In genomic region chr9:125549465-125550215, GRCh38 we compare ENCODE assay signal across 10 cellular contexts.
DNase-seq lines count a peak whose midpoint lies in the region; ATAC-seq and TF ChIP-seq lines count a peak whose summit lies in the region.
"Had no signal": no experiment of that assay in that cellular context is flagged by ENCODE, and none has a peak within 500 bp of the region (broad histone marks: within the 10 kb centered on the region; RNA-seq: fewer than 3 reads in every experiment).

No MANE protein-coding gene starts in this region.

- TF ChIP-seq POLR2A in breast epithelium (IDR thresholded peaks at IDR 0.05), result no peak

- no peak for ATAC-seq in HG02642 (IDR thresholded peaks at IDR 0.05; ENCODE audit: poor library complexity, unreplicated experiment)
- ATAC-seq in HG03175 (IDR thresholded peaks at IDR 0.05; ENCODE audit: unreplicated experiment), result no peak

- CTCF ChIA-PET in mammary epithelial cell (lab: Charles Lee; ENCODE audit: low non-redundant PET), result no interaction called here

- H3K4me3 ChIP-seq in breast epithelium, result peak overlapping the region in 1 of 3 donors; percentile 27
- H3K4me3 ChIP-seq in mammary epithelial cell (replicated peaks in 1 of 3; ENCODE audit: insufficient read depth in 1 of 3, low read depth in 2 of 3, low read length in 3 of 3), result no peak overlapping the region
- no peak overlapping the region for H3K4me3 ChIP-seq in fibroblast of mammary gland (ENCODE audit: control insufficient read depth, low read depth, low read length)
- H3K4me3 ChIP-seq in muscle layer of duodenum (ENCODE audit: low read depth in 1 of 2, low read length in 2 of 2), result no peak overlapping the region

- H3K36me3 ChIP-seq in breast epithelium (no peaks in the 10 kb centered on the region), mammary epithelial cell (ENCODE audit: insufficient read depth, low read length) (no peaks in the 10 kb centered on the region), muscle layer of duodenum (ENCODE audit: control insufficient read depth in 1 of 2, insufficient read depth in 2 of 2, low read length in 2 of 2) (no peaks in the 10 kb centered on the region)

- H3K9me3 ChIP-seq in breast epithelium (no peaks in the 10 kb centered on the region), mammary epithelial cell (replicated peaks; ENCODE audit: insufficient read depth, low read length) (no peaks in the 10 kb centered on the region), muscle layer of duodenum (ENCODE audit: control insufficient read depth in 1 of 2, low read length in 2 of 2) (no peaks in the 10 kb centered on the region)

- H3K4me1 ChIP-seq in breast epithelium, result peaks cover 5 to 16% of the 10 kb centered on the region in 2 donors
- no peaks in the 10 kb centered on the region for H3K4me1 ChIP-seq in mammary epithelial cell (ENCODE audit: insufficient read depth, low read length)
- H3K4me1 ChIP-seq in muscle layer of duodenum (ENCODE audit: control insufficient read depth in 1 of 2, insufficient read depth in 2 of 2, low read length in 2 of 2), result peaks cover 6 to 62% of the 10 kb centered on the region in 2 donors

- peak overlapping the region; percentile 59 to 65 for H3K27ac ChIP-seq in breast epithelium
- H3K27ac ChIP-seq in mammary epithelial cell (ENCODE audit: insufficient read depth, low read depth, low read length), result no peak overlapping the region
- peak overlapping the region; percentile 31 for H3K27ac ChIP-seq in muscle layer of duodenum (ENCODE audit: low read length)

- peaks cover 2% of the 10 kb centered on the region for H3K79me2 ChIP-seq in mammary epithelial cell (ENCODE audit: insufficient read depth, low read length)

- no peaks in the 10 kb centered on the region for H3K27me3 ChIP-seq in breast epithelium
- no peaks in the 10 kb centered on the region for H3K27me3 ChIP-seq in mammary epithelial cell (ENCODE audit: insufficient read depth, low read length)
- H3K27me3 ChIP-seq in muscle layer of duodenum (ENCODE audit: low read depth, low read length), result no peaks in the 10 kb centered on the region
- H3K27me3 ChIP-seq: dorsolateral prefrontal cortex had no signal

- no TSS peak for BruUV-seq in mammary epithelial cell (replicated peaks; lab: Mats Ljungman, UMichigan)

- in situ Hi-C loops in mammary epithelial cell (cut with MboI; ENCODE audit: low sequenced_read_pairs in 2 of 2), result loop anchor here (10.0 to 25.0 kb wide), 3 partner anchors 188 to 688 kb away; partner anchors contain the start of gene PBX3 (in 1 of the 2)

- H4K20me1 ChIP-seq in mammary epithelial cell (ENCODE audit: insufficient read depth, low read length), result no peaks in the 10 kb centered on the region

- DNase-seq in breast epithelium (ENCODE audit: low spot score in 2 of 2) (peak in 1 of 2 donors; percentile 60), mammary epithelial cell (no peak), fibroblast of mammary gland (ENCODE audit: low read depth) (peak; percentile 72), SHP77 (lab: John Stamatoyannopoulos, UW) (no peak)
- DNase-seq in activated CD4-positive, CD25-positive, alpha-beta regulatory T cell (lab: John Stamatoyannopoulos, UW), result no peak
- DNase-seq: AML-193 had no signal

- WGBS in mammary epithelial cell (ENCODE audit: low coverage, missing lambda C conversion rate), result 63% methylated on average over 12 of the region's 12 CpGs

- H3K9ac ChIP-seq in mammary epithelial cell (ENCODE audit: insufficient read depth, low read length), result no peak overlapping the region

- intact Hi-C loops in breast epithelium (cut with DNase I; ENCODE audit: low total_unique reads) (no loop called here), mammary epithelial cell (cut with micrococcal nuclease) (loop anchor here (10.0 kb wide), 1 partner anchor 415 kb away; no protein-coding TSS in a partner anchor)

- H2AFZ ChIP-seq in mammary epithelial cell (ENCODE audit: low read depth, low read length), result no peak overlapping the region

- H3K4me2 ChIP-seq in mammary epithelial cell (ENCODE audit: insufficient read depth, low read depth, low read length), result no peak overlapping the region

- dilution Hi-C loops in mammary epithelial cell (cut with HindIII; ENCODE audit: low sequenced_read_pairs), result loop anchor here (5.0 kb wide), 1 partner anchor 198 kb away; the partner anchor contains the start of gene PBX3

- TF ChIP-seq CTCF in breast epithelium (IDR thresholded peaks at IDR 0.05) (no peak), mammary epithelial cell (conservative IDR thresholded peaks at IDR 0.05 in 1 of 2, IDR thresholded peaks at IDR 0.05 in 1 of 2; ENCODE audit: extremely low read depth in 1 of 2, insufficient read depth in 1 of 2, low read depth in 1 of 2, low read length in 2 of 2) (no peak), fibroblast of mammary gland (conservative IDR thresholded peaks at IDR 0.05; ENCODE audit: control insufficient read depth, insufficient read depth, low read depth, low read length) (no peak)
